ENCODE assay signal across 1 cellular context in the genomic region with DNA sequence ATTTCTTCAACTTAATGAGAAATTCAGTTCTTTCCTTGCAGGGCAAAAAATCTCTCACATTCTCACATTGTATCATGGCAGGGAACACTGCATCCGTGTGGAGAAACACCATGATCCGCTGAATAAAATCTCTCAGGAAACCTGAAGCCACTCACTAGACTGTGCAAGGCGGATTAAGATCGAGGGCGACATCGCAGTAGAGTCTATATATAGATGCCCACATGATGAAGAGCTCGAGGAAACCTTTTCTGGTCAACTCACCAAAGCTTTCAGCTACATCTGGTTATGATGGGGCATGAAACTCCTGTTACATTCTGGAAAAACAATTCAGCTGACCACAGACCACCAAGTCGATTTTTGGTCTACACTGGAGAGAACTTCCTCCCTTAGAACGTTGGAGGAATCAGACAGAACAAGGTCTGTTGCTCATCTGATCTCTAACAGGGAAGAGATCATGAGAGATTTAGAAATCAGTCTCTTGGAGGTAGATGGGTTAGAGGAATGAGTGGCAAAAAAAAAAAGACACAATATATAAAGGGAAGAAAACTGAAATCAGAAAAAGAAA.
TF ChIP-seq lines count a peak whose summit lies in the region.

No MANE protein-coding gene starts in this region.

TF ChIP-seq in GM23338, 12 proteins besides CTCF, POLR2A, EP300 and RAD21 (continued from another document):
- TF ChIP-seq, protein P1, sequence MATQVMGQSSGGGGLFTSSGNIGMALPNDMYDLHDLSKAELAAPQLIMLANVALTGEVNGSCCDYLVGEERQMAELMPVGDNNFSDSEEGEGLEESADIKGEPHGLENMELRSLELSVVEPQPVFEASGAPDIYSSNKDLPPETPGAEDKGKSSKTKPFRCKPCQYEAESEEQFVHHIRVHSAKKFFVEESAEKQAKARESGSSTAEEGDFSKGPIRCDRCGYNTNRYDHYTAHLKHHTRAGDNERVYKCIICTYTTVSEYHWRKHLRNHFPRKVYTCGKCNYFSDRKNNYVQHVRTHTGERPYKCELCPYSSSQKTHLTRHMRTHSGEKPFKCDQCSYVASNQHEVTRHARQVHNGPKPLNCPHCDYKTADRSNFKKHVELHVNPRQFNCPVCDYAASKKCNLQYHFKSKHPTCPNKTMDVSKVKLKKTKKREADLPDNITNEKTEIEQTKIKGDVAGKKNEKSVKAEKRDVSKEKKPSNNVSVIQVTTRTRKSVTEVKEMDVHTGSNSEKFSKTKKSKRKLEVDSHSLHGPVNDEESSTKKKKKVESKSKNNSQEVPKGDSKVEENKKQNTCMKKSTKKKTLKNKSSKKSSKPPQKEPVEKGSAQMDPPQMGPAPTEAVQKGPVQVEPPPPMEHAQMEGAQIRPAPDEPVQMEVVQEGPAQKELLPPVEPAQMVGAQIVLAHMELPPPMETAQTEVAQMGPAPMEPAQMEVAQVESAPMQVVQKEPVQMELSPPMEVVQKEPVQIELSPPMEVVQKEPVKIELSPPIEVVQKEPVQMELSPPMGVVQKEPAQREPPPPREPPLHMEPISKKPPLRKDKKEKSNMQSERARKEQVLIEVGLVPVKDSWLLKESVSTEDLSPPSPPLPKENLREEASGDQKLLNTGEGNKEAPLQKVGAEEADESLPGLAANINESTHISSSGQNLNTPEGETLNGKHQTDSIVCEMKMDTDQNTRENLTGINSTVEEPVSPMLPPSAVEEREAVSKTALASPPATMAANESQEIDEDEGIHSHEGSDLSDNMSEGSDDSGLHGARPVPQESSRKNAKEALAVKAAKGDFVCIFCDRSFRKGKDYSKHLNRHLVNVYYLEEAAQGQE (IDR thresholded peaks at IDR 0.05; ENCODE audit: unreplicated experiment), result no peak
- TF ChIP-seq NANOG (IDR thresholded peaks at IDR 0.05; ENCODE audit: borderline replicate concordance) (no peak), EZH2phosphoT487 (IDR thresholded peaks at IDR 0.05; ENCODE audit: unreplicated experiment) (no peak), JUNB (IDR thresholded peaks at IDR 0.05; ENCODE audit: unreplicated experiment) (no peak)
- TF ChIP-seq, protein P2, sequence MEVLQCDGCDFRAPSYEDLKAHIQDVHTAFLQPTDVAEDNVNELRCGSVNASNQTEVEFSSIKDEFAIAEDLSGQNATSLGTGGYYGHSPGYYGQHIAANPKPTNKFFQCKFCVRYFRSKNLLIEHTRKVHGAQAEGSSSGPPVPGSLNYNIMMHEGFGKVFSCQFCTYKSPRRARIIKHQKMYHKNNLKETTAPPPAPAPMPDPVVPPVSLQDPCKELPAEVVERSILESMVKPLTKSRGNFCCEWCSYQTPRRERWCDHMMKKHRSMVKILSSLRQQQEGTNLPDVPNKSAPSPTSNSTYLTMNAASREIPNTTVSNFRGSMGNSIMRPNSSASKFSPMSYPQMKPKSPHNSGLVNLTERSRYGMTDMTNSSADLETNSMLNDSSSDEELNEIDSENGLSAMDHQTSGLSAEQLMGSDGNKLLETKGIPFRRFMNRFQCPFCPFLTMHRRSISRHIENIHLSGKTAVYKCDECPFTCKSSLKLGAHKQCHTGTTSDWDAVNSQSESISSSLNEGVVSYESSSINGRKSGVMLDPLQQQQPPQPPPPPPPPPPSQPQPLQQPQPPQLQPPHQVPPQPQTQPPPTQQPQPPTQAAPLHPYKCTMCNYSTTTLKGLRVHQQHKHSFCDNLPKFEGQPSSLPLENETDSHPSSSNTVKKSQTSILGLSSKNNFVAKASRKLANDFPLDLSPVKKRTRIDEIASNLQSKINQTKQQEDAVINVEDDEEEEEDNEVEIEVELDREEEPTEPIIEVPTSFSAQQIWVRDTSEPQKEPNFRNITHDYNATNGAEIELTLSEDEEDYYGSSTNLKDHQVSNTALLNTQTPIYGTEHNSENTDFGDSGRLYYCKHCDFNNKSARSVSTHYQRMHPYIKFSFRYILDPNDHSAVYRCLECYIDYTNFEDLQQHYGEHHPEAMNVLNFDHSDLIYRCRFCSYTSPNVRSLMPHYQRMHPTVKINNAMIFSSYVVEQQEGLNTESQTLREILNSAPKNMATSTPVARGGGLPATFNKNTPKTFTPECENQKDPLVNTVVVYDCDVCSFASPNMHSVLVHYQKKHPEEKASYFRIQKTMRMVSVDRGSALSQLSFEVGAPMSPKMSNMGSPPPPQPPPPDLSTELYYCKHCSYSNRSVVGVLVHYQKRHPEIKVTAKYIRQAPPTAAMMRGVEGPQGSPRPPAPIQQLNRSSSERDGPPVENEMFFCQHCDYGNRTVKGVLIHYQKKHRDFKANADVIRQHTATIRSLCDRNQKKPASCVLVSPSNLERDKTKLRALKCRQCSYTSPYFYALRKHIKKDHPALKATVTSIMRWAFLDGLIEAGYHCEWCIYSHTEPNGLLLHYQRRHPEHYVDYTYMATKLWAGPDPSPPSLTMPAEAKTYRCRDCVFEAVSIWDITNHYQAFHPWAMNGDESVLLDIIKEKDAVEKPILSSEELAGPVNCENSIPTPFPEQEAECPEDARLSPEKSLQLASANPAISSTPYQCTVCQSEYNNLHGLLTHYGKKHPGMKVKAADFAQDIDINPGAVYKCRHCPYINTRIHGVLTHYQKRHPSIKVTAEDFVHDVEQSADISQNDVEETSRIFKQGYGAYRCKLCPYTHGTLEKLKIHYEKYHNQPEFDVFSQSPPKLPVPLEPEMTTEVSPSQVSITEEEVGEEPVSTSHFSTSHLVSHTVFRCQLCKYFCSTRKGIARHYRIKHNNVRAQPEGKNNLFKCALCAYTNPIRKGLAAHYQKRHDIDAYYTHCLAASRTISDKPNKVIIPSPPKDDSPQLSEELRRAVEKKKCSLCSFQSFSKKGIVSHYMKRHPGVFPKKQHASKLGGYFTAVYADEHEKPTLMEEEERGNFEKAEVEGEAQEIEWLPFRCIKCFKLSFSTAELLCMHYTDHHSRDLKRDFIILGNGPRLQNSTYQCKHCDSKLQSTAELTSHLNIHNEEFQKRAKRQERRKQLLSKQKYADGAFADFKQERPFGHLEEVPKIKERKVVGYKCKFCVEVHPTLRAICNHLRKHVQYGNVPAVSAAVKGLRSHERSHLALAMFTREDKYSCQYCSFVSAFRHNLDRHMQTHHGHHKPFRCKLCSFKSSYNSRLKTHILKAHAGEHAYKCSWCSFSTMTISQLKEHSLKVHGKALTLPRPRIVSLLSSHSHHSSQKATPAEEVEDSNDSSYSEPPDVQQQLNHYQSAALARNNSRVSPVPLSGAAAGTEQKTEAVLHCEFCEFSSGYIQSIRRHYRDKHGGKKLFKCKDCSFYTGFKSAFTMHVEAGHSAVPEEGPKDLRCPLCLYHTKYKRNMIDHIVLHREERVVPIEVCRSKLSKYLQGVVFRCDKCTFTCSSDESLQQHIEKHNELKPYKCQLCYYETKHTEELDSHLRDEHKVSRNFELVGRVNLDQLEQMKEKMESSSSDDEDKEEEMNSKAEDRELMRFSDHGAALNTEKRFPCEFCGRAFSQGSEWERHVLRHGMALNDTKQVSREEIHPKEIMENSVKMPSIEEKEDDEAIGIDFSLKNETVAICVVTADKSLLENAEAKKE (CRISPR knock-in tag; IDR thresholded peaks at IDR 0.05), result no peak
